9 cellular contexts compared by ENCODE assay signal in genomic region chr9:69809304-69809863, GRCh38. TPM values are rescaled to one million over a fixed set of nuclear protein-coding genes. Genes with fewer than 3 reads are reported as not detected.
DNase-seq lines count a peak whose midpoint lies in the region; ATAC-seq and TF ChIP-seq lines count a peak whose summit lies in the region.
"Had no signal": no experiment of that assay in that cellular context is flagged by ENCODE, and none has a peak within 500 bp of the region (broad histone marks: within the 10 kb centered on the region; RNA-seq: fewer than 3 reads in every experiment).

No MANE protein-coding gene starts in this region.

- TF ChIP-seq POLR2A in vagina (IDR thresholded peaks at IDR 0.05): no peak

- H2AFZ ChIP-seq in PC-3 (ENCODE audit: low read length): no peak overlapping the region

- peaks cover 4% of the 10 kb centered on the region for H3K4me1 Mint-ChIP-seq in endodermal cell
- H3K4me1 Mint-ChIP-seq in natural killer cell: no peaks in the 10 kb centered on the region

- no peaks in the 10 kb centered on the region for H3F3A ChIP-seq in PC-3 (ENCODE audit: low read length, unreplicated experiment)

- no peak overlapping the region for H3K9ac ChIP-seq in PC-3 (ENCODE audit: low read length)
- no peak overlapping the region for H3K9ac ChIP-seq in endodermal cell (ENCODE audit: extremely low read depth, low read length, poor library complexity, severe bottlenecking)

- DNase-seq in ELF-1 (ENCODE audit: low read depth, low spot score): peak; percentile 42
- peak; percentile 37 for DNase-seq in PC-3
- DNase-seq in endodermal cell: peak; percentile 77
- DNase-seq in MG63: no peak
- no peak for DNase-seq in vagina (ENCODE audit: extremely low spot score in 2 of 2)
- DNase-seq in natural killer cell: no peak
- DNase-seq in OCI-M2 (lab: John Stamatoyannopoulos, UW; ENCODE audit: unreplicated experiment): no peak
- DNase-seq: cortex of kidney had no signal

- 70 to 84% methylated on average over 7 to 8 of the region's 8 CpGs for WGBS in endodermal cell (ENCODE audit: insufficient coverage in 1 of 2, insufficient read length in 1 of 2), 2 experiments

- no peaks in the 10 kb centered on the region for H4K20me1 ChIP-seq in PC-3 (ENCODE audit: low read length)

- H3K27me3 ChIP-seq in PC-3 (ENCODE audit: low read length): no peaks in the 10 kb centered on the region
- no peaks in the 10 kb centered on the region for H3K27me3 ChIP-seq in endodermal cell (ENCODE audit: control insufficient read depth, insufficient read depth, low read length, poor library complexity, severe bottlenecking)
- H3K27me3 ChIP-seq in MG63: no peaks in the 10 kb centered on the region
- no peaks in the 10 kb centered on the region for H3K27me3 ChIP-seq in vagina

- H3K4me2 ChIP-seq in PC-3 (ENCODE audit: low read length): no peak overlapping the region

- intact Hi-C loops in PC-3 (cut with micrococcal nuclease): loop anchor here (5.0 kb wide), 2 partner anchors 108 to 123 kb away; no protein-coding TSS in a partner anchor
- intact Hi-C loops in vagina (cut with DNase I): no loop called here
- intact Hi-C loops in natural killer cell (cut with micrococcal nuclease): no loop called here

- CTCF ChIA-PET in PC-3 (lab: Charles Lee): interaction anchor here (1.0 kb wide), 1 partner anchor 122 kb away, joined by 4 read pairs; no protein-coding TSS in a partner anchor

- ATAC-seq in PC-3 (no peak), natural killer cell (no peak)

- no peaks in the 10 kb centered on the region for H3K9me3 ChIP-seq in PC-3 (ENCODE audit: low read length)
- no peaks in the 10 kb centered on the region for H3K9me3 ChIP-seq in endodermal cell (ENCODE audit: control insufficient read depth, low read length)
- H3K9me3 ChIP-seq in MG63: no peaks in the 10 kb centered on the region
- H3K9me3 ChIP-seq in vagina: no peaks in the 10 kb centered on the region

- no peaks in the 10 kb centered on the region for H3K36me3 Mint-ChIP-seq in endodermal cell (ENCODE audit: low read depth)
- H3K36me3 Mint-ChIP-seq in natural killer cell: no peaks in the 10 kb centered on the region

- no peaks in the 10 kb centered on the region for H3K79me2 ChIP-seq in PC-3 (ENCODE audit: low read length)

- H3K27ac ChIP-seq in 22Rv1: no peak overlapping the region
- H3K27ac ChIP-seq in PC-3 (ENCODE audit: low read length): no peak overlapping the region
- no peak overlapping the region for H3K27ac ChIP-seq in endodermal cell (ENCODE audit: low read depth, low read length)
- H3K27ac ChIP-seq in vagina: no peak overlapping the region

- H3K27ac Mint-ChIP-seq in endodermal cell (no peak overlapping the region), natural killer cell (no peak overlapping the region)

- TF ChIP-seq CTCF in 22Rv1 (IDR thresholded peaks at IDR 0.05) (peak; percentile 38), PC-3 (conservative IDR thresholded peaks at IDR 0.05; ENCODE audit: low read depth, low read length) (peak; percentile 59), endodermal cell (conservative IDR thresholded peaks at IDR 0.05) (peak; percentile 80), vagina (IDR thresholded peaks at IDR 0.05) (no peak), natural killer cell (IDR thresholded peaks at IDR 0.05) (no peak)

- H3K4me3 Mint-ChIP-seq in endodermal cell (no peak overlapping the region), natural killer cell (no peak overlapping the region)

- POLR2A ChIA-PET in PC-3 (lab: Charles Lee; ENCODE audit: unreplicated experiment): interaction anchor here (0.5 kb wide), 1 partner anchor 120 kb away, joined by 8 read pairs; no protein-coding TSS in a partner anchor

- H3K4me3 ChIP-seq in PC-3 (ENCODE audit: low read length) (no peak overlapping the region), endodermal cell (ENCODE audit: low read length) (no peak overlapping the region), MG63 (no peak overlapping the region), vagina (no peak overlapping the region)

- no peaks in the 10 kb centered on the region for H3K36me3 ChIP-seq in PC-3 (ENCODE audit: low read depth, low read length)
- H3K36me3 ChIP-seq in endodermal cell (ENCODE audit: control insufficient read depth, insufficient read depth, low read length): no peaks in the 10 kb centered on the region
- H3K36me3 ChIP-seq in MG63: no peaks in the 10 kb centered on the region
- no peaks in the 10 kb centered on the region for H3K36me3 ChIP-seq in vagina

- H3K27me3 Mint-ChIP-seq in endodermal cell (ENCODE audit: insufficient read depth) (no peaks in the 10 kb centered on the region), natural killer cell (ENCODE audit: low read depth in 2 of 2) (peaks cover 2 to 8% of the 10 kb centered on the region in 2 donors)

- H3K4me1 ChIP-seq in PC-3 (ENCODE audit: insufficient read depth, low read length) (no peaks in the 10 kb centered on the region), endodermal cell (ENCODE audit: control insufficient read depth, insufficient read depth, low read length) (no peaks in the 10 kb centered on the region), vagina (no peaks in the 10 kb centered on the region)

- peaks cover 6% of the 10 kb centered on the region for H3K9me3 Mint-ChIP-seq in endodermal cell
- no peaks in the 10 kb centered on the region for H3K9me3 Mint-ChIP-seq in natural killer cell

- BruUV-seq in PC-3 (replicated peaks; lab: Mats Ljungman, UMichigan): no TSS peak

- no peaks in the 10 kb centered on the region for H3K9me2 ChIP-seq in PC-3 (replicated peaks; ENCODE audit: low read length)

RNA-seq across cellular contexts. Expression of gene CFAP95, which starts 11.2 kb away (rescaled TPM):
- not detected in 2 replicates for total RNA-seq in PC-3 (2014; rRNA removed)
- total RNA-seq in endodermal cell: 10 to 100 TPM in 1 of 2 donors, 1 to 10 TPM in 1; 5.7 to 48.9 TPM
- polyA plus RNA-seq in endodermal cell (2013, experiment 1 of 2): 8.0 TPM
- 5.6 TPM for polyA plus RNA-seq in endodermal cell (2013, experiment 2 of 2)
- not detected in 2 replicates for total RNA-seq in MG63 (2014; rRNA removed; shearing (Covaris generic); ENCODE audit: low replicate concordance)
- not detected for total RNA-seq in vagina
- not detected for total RNA-seq in natural killer cell

RNA-seq across cellular contexts. Expression of gene PTAR1, which starts 49.6 kb away (rescaled TPM):
- total RNA-seq in PC-3 (2014; rRNA removed) (20.0 and 22.9 TPM in 2 replicates), endodermal cell (10 to 100 TPM; 73.7 to 81.6 TPM), vagina (56.5 TPM), natural killer cell (10 to 100 TPM; 76.4 to 87.9 (median 85.6) TPM)
- polyA plus RNA-seq in endodermal cell (2013, experiment 1 of 2): 42.3 TPM
- polyA plus RNA-seq in endodermal cell (2013, experiment 2 of 2): 38.5 TPM
- 8.1 and 21.0 TPM in 2 replicates for total RNA-seq in MG63 (2014; rRNA removed; shearing (Covaris generic); ENCODE audit: low replicate concordance)

Comparison
In these comparisons a context has a peak if more than half of its experiments do, and no peak if none do; other contexts are left out.
1. CTCF ChIP-seq: peak in 22Rv1 (single experiment), PC-3 (single experiment) and endodermal cell (single experiment); none in vagina (0 of 3) and natural killer cell (single experiment).
2. DNase-seq: peak in ELF-1 (single experiment), PC-3 (single experiment) and endodermal cell (single experiment); none in MG63 (single experiment), vagina (0 of 2), natural killer cell (single experiment) and OCI-M2 (single experiment).